In the genomic region with DNA sequence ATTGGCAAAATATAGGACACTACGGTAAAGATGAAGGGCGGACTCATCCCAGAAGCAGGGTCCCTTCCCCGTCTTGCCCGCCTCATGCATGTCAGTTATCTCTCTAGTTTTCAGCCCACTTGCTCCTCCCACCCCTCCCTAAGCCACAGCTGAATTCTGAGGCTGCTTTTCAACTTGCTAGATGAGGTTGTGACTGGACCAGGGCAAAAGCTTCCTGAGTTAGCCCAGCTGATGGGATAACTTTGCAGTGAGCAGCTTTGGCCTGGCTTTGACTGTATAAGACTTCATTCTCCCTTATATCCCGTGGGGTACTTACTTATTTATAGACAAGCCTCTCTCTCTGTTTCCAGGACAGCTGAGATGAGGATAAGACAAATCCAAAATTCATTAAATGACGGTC, we compare ENCODE assay signal across 1 cellular context.
TF ChIP-seq lines count a peak whose summit lies in the region.

No MANE protein-coding gene starts in this region.

TF ChIP-seq in GM23338, 12 proteins besides CTCF, POLR2A, EP300 and RAD21 (continued from another document):
- no peak for TF ChIP-seq CREB1 (CRISPR knock-in tag; IDR thresholded peaks at IDR 0.05; ENCODE audit: low read depth)
- no peak for TF ChIP-seq ETS1 (IDR thresholded peaks at IDR 0.05)
- TF ChIP-seq NANOG (IDR thresholded peaks at IDR 0.05; ENCODE audit: borderline replicate concordance): no peak
- TF ChIP-seq POLR2AphosphoS5 (IDR thresholded peaks at IDR 0.05; ENCODE audit: low read depth): no peak
- no peak for TF ChIP-seq REST (IDR thresholded peaks at IDR 0.05; ENCODE audit: unreplicated experiment)
- TF ChIP-seq, protein P1, sequence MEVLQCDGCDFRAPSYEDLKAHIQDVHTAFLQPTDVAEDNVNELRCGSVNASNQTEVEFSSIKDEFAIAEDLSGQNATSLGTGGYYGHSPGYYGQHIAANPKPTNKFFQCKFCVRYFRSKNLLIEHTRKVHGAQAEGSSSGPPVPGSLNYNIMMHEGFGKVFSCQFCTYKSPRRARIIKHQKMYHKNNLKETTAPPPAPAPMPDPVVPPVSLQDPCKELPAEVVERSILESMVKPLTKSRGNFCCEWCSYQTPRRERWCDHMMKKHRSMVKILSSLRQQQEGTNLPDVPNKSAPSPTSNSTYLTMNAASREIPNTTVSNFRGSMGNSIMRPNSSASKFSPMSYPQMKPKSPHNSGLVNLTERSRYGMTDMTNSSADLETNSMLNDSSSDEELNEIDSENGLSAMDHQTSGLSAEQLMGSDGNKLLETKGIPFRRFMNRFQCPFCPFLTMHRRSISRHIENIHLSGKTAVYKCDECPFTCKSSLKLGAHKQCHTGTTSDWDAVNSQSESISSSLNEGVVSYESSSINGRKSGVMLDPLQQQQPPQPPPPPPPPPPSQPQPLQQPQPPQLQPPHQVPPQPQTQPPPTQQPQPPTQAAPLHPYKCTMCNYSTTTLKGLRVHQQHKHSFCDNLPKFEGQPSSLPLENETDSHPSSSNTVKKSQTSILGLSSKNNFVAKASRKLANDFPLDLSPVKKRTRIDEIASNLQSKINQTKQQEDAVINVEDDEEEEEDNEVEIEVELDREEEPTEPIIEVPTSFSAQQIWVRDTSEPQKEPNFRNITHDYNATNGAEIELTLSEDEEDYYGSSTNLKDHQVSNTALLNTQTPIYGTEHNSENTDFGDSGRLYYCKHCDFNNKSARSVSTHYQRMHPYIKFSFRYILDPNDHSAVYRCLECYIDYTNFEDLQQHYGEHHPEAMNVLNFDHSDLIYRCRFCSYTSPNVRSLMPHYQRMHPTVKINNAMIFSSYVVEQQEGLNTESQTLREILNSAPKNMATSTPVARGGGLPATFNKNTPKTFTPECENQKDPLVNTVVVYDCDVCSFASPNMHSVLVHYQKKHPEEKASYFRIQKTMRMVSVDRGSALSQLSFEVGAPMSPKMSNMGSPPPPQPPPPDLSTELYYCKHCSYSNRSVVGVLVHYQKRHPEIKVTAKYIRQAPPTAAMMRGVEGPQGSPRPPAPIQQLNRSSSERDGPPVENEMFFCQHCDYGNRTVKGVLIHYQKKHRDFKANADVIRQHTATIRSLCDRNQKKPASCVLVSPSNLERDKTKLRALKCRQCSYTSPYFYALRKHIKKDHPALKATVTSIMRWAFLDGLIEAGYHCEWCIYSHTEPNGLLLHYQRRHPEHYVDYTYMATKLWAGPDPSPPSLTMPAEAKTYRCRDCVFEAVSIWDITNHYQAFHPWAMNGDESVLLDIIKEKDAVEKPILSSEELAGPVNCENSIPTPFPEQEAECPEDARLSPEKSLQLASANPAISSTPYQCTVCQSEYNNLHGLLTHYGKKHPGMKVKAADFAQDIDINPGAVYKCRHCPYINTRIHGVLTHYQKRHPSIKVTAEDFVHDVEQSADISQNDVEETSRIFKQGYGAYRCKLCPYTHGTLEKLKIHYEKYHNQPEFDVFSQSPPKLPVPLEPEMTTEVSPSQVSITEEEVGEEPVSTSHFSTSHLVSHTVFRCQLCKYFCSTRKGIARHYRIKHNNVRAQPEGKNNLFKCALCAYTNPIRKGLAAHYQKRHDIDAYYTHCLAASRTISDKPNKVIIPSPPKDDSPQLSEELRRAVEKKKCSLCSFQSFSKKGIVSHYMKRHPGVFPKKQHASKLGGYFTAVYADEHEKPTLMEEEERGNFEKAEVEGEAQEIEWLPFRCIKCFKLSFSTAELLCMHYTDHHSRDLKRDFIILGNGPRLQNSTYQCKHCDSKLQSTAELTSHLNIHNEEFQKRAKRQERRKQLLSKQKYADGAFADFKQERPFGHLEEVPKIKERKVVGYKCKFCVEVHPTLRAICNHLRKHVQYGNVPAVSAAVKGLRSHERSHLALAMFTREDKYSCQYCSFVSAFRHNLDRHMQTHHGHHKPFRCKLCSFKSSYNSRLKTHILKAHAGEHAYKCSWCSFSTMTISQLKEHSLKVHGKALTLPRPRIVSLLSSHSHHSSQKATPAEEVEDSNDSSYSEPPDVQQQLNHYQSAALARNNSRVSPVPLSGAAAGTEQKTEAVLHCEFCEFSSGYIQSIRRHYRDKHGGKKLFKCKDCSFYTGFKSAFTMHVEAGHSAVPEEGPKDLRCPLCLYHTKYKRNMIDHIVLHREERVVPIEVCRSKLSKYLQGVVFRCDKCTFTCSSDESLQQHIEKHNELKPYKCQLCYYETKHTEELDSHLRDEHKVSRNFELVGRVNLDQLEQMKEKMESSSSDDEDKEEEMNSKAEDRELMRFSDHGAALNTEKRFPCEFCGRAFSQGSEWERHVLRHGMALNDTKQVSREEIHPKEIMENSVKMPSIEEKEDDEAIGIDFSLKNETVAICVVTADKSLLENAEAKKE (CRISPR knock-in tag; IDR thresholded peaks at IDR 0.05): no peak
- TF ChIP-seq EZH2 (IDR thresholded peaks at IDR 0.05; ENCODE audit: low read depth, unreplicated experiment): no peak
- no peak for TF ChIP-seq STAT1 (IDR thresholded peaks at IDR 0.05; ENCODE audit: unreplicated experiment)
- no peak for TF ChIP-seq JUNB (IDR thresholded peaks at IDR 0.05; ENCODE audit: unreplicated experiment)
- TF ChIP-seq EZH2phosphoT487 (IDR thresholded peaks at IDR 0.05; ENCODE audit: unreplicated experiment): no peak
